Comparison of ENCODE assay signal across 9 cellular contexts in genomic region chr17:17568772-17569195, GRCh38. TPM values are rescaled to one million over a fixed set of nuclear protein-coding genes. Genes with fewer than 3 reads are reported as not detected.
DNase-seq lines count a peak whose midpoint lies in the region; ATAC-seq, FAIRE-seq and TF ChIP-seq lines count a peak whose summit lies in the region.
"Had no signal": no experiment of that assay in that cellular context is flagged by ENCODE, and none has a peak within 500 bp of the region (broad histone marks: within the 10 kb centered on the region; RNA-seq: fewer than 3 reads in every experiment).

No MANE protein-coding gene starts in this region.

- H3K27me3 Mint-ChIP-seq in Caco-2 (ENCODE audit: insufficient read depth, unreplicated experiment) (no peaks in the 10 kb centered on the region), immature natural killer cell (ENCODE audit: low read depth in 3 of 3) (peaks cover 0 to 4% (median 1%) of the 10 kb centered on the region in 3 donors)

- POLR2A ChIA-PET in Caco-2 (lab: Charles Lee), result no interaction called here

- ATAC-seq in GM21529 (IDR thresholded peaks at IDR 0.05; ENCODE audit: unreplicated experiment) (no peak), GM18909 (IDR thresholded peaks at IDR 0.05; ENCODE audit: poor library complexity, unreplicated experiment) (no peak)

- no peaks in the 10 kb centered on the region for H3K9me3 ChIP-seq in Caco-2

- no peak overlapping the region for H3K4me3 Mint-ChIP-seq in Caco-2 (ENCODE audit: unreplicated experiment)
- no peak overlapping the region for H3K4me3 Mint-ChIP-seq in immature natural killer cell

- H3K9me3 Mint-ChIP-seq in Caco-2 (ENCODE audit: unreplicated experiment), result no peaks in the 10 kb centered on the region
- no peaks in the 10 kb centered on the region for H3K9me3 Mint-ChIP-seq in immature natural killer cell

- peaks cover 17% of the 10 kb centered on the region for H3K4me1 ChIP-seq in Caco-2

- H3K36me3 Mint-ChIP-seq in Caco-2 (ENCODE audit: insufficient read depth, unreplicated experiment), result no peaks in the 10 kb centered on the region
- no peaks in the 10 kb centered on the region for H3K36me3 Mint-ChIP-seq in immature natural killer cell

- DNase-seq in Caco-2, result peak; percentile 85 to 92
- peak; percentile 72 for DNase-seq in HTR-8/SVneo (ENCODE audit: insufficient read length, low spot score)
- DNase-seq in SW480 (ENCODE audit: low spot score), result peak; percentile 21
- DNase-seq in astrocyte of the cerebellum (ENCODE audit: low read depth), result no peak
- DNase-seq in immature natural killer cell, result peak in 2 of 3 donors; percentile 8 to 12
- peak; percentile 57 for DNase-seq in stimulated activated CD4-positive, alpha-beta T cell treated with anti-CD3 and anti-CD28 coated beads, Interleukin-4, amount 100 ng/mL, for 1 hour

- FAIRE-seq in HTR-8/SVneo (lab: Jason Lieb, UNC), result peak; percentile 55

- H3K4me3 ChIP-seq in Caco-2 (ENCODE audit: low read depth, low read length), result no peak overlapping the region
- no peak overlapping the region for H3K4me3 ChIP-seq in astrocyte of the cerebellum (ENCODE audit: low read depth, low read length)
- H3K4me3 ChIP-seq: SK-N-MC had no signal

- peak overlapping the region; percentile 76 for H3K27ac Mint-ChIP-seq in Caco-2 (ENCODE audit: unreplicated experiment)
- H3K27ac Mint-ChIP-seq in immature natural killer cell, result no peak overlapping the region

- peaks cover 12% of the 10 kb centered on the region for H3K4me1 Mint-ChIP-seq in Caco-2 (ENCODE audit: low read depth, unreplicated experiment)
- H3K4me1 Mint-ChIP-seq in immature natural killer cell, result no peaks in the 10 kb centered on the region

- H3K36me3 ChIP-seq in Caco-2 (ENCODE audit: control insufficient read depth, insufficient read depth, low read length), result no peaks in the 10 kb centered on the region; the same call in 1 of the 2 replicates

- intact Hi-C loops in Caco-2 (cut with micrococcal nuclease; ENCODE audit: unreplicated experiment), result loop anchor here (1.0 kb wide), 2 partner anchors 30 to 67 kb away; no protein-coding TSS in a partner anchor

- CTCF ChIA-PET in Caco-2 (lab: Charles Lee), result interaction anchor here (1.0 to 4.3 kb wide), 8 partner anchors 9 to 214 kb away, joined by 3 to 52 read pairs (median 6); partner anchors contain the start of gene RASD1

- H3K27me3 ChIP-seq in Caco-2 (replicated peaks; ENCODE audit: control insufficient read depth, insufficient read depth, low read length), result no peaks in the 10 kb centered on the region

- TF ChIP-seq CTCF in Caco-2 (IDR thresholded peaks at IDR 0.05; ENCODE audit: insufficient read depth in 1 of 2, low read depth in 1 of 2, low read length in 1 of 2, severe bottlenecking in 1 of 2, unreplicated experiment in 1 of 2), result peak; percentile 93 to 95
- peak; percentile 85 for TF ChIP-seq CTCF in astrocyte of the cerebellum (IDR thresholded peaks at IDR 0.05; ENCODE audit: low read depth, low read length, missing control alignments)

- BruUV-seq in Caco-2 (replicated peaks; lab: Mats Ljungman, UMichigan), result no TSS peak

- in situ Hi-C loops in astrocyte of the cerebellum (cut with HindIII; ENCODE audit: low sequenced_read_pairs), result no loop called here

RNA-seq across cellular contexts. Expression of gene PEMT, which starts 22.7 kb away (rescaled TPM):
- total RNA-seq in Caco-2 (2022), result 29.5 and 32.1 TPM in 2 replicates
- 10 to 100 TPM; 18.0 to 41.6 (median 31.4) TPM for polyA plus RNA-seq in immature natural killer cell
